In the genomic region with DNA sequence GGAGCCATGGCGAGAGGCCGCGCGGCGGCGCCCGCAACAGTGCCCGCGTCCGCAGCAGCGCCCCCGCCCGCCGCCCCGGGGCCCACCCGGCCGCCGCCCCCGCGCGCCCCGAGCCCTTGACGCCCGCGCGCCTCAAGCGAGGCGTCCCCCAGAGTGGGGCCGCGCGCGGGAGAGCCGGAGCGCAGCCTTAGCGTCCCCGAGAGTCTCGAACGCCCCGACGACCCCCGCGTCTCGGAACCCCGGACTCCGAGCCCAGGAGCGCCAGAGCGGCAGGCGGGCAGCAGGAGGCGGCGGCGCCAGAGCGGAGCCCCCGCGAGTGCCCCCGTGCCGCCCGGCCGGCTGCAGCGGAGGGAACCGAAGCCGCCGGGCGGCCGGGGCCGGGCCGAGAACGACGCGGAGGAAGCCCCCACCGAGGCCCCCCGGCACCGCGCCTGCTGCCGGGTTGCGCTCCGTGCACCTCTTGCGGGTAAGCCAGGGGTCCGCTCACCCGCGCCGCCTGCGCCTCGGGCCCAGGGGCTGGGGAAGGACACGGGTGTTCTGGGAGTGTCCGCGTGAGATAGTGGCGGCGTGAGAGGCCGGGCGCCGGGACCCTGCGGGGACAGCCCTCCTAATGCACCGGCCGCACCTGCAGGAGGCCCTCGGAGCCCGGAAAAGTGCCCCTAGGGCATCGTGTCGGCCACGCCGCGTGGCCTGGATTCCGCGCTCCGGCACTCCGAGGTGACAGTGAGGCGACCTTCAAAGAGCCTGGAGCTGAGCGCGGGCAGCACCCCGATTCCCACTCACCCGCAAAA, we compare ENCODE assay signal across 1 cellular context.
TF ChIP-seq lines count a peak whose summit lies in the region.

No MANE protein-coding gene starts in this region.

TF ChIP-seq in K562, 482 proteins besides CTCF, POLR2A, EP300 and RAD21 (continued from another document):
- TF ChIP-seq, protein P1, sequence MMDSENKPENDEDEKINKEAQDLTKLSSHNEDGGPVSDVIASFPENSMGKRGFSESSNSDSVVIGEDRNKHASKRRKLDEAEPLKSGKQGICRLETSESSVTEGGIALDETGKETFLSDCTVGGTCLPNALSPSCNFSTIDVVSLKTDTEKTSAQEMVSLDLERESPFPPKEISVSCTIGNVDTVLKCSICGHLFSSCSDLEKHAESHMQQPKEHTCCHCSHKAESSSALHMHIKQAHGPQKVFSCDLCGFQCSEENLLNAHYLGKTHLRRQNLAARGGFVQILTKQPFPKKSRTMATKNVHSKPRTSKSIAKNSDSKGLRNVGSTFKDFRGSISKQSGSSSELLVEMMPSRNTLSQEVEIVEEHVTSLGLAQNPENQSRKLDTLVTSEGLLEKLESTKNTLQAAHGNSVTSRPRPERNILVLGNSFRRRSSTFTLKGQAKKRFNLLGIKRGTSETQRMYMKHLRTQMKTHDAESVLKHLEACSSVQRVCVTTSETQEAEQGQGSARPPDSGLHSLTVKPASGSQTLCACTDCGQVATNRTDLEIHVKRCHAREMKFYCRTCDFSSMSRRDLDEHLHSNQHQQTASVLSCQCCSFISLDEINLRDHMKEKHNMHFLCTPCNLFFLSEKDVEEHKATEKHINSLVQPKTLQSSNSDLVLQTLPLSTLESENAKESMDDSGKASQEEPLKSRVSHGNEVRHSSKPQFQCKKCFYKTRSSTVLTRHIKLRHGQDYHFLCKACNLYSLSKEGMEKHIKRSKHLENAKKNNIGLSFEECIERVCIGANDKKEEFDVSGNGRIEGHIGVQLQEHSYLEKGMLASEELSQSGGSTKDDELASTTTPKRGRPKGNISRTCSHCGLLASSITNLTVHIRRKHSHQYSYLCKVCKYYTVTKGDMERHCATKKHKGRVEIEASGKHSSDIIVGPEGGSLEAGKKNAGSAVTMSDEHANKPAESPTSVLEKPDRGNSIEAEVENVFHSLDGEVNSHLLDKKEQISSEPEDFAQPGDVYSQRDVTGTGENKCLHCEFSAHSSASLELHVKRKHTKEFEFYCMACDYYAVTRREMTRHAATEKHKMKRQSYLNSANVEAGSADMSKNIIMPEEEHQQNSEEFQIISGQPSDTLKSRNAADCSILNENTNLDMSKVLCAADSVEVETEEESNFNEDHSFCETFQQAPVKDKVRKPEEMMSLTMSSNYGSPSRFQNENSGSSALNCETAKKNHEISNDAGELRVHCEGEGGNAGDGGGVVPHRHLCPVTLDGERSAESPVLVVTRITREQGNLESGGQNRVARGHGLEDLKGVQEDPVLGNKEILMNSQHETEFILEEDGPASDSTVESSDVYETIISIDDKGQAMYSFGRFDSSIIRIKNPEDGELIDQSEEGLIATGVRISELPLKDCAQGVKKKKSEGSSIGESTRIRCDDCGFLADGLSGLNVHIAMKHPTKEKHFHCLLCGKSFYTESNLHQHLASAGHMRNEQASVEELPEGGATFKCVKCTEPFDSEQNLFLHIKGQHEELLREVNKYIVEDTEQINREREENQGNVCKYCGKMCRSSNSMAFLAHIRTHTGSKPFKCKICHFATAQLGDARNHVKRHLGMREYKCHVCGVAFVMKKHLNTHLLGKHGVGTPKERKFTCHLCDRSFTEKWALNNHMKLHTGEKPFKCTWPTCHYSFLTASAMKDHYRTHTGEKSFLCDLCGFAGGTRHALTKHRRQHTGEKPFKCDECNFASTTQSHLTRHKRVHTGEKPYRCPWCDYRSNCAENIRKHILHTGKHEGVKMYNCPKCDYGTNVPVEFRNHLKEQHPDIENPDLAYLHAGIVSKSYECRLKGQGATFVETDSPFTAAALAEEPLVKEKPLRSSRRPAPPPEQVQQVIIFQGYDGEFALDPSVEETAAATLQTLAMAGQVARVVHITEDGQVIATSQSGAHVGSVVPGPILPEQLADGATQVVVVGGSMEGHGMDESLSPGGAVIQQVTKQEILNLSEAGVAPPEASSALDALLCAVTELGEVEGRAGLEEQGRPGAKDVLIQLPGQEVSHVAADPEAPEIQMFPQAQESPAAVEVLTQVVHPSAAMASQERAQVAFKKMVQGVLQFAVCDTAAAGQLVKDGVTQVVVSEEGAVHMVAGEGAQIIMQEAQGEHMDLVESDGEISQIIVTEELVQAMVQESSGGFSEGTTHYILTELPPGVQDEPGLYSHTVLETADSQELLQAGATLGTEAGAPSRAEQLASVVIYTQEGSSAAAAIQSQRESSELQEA (IDR thresholded peaks at IDR 0.05; ENCODE audit: low read depth), result no peak
- 0 out of 2 replicates have a peak, but pooled peaks have one; percentile 65 for TF ChIP-seq ZNF830 (CRISPR knock-in tag; IDR thresholded peaks at IDR 0.05)
- peak; percentile 80 for TF ChIP-seq ESRRA (IDR thresholded peaks at IDR 0.05; ENCODE audit: borderline replicate concordance, low read depth)
- TF ChIP-seq CTBP1 (IDR thresholded peaks at IDR 0.05; ENCODE audit: borderline replicate concordance), result peak; percentile 49; the same call in 1 of the 2 replicates
- TF ChIP-seq ZNF76 (CRISPR knock-in tag; IDR thresholded peaks at IDR 0.05; ENCODE audit: borderline replicate concordance), result 0 out of 2 replicates have a peak, but pooled peaks have one; percentile 42
- TF ChIP-seq HEY1 (CRISPR knock-in tag; IDR thresholded peaks at IDR 0.05; ENCODE audit: borderline replicate concordance), result no peak
- TF ChIP-seq, protein P2, sequence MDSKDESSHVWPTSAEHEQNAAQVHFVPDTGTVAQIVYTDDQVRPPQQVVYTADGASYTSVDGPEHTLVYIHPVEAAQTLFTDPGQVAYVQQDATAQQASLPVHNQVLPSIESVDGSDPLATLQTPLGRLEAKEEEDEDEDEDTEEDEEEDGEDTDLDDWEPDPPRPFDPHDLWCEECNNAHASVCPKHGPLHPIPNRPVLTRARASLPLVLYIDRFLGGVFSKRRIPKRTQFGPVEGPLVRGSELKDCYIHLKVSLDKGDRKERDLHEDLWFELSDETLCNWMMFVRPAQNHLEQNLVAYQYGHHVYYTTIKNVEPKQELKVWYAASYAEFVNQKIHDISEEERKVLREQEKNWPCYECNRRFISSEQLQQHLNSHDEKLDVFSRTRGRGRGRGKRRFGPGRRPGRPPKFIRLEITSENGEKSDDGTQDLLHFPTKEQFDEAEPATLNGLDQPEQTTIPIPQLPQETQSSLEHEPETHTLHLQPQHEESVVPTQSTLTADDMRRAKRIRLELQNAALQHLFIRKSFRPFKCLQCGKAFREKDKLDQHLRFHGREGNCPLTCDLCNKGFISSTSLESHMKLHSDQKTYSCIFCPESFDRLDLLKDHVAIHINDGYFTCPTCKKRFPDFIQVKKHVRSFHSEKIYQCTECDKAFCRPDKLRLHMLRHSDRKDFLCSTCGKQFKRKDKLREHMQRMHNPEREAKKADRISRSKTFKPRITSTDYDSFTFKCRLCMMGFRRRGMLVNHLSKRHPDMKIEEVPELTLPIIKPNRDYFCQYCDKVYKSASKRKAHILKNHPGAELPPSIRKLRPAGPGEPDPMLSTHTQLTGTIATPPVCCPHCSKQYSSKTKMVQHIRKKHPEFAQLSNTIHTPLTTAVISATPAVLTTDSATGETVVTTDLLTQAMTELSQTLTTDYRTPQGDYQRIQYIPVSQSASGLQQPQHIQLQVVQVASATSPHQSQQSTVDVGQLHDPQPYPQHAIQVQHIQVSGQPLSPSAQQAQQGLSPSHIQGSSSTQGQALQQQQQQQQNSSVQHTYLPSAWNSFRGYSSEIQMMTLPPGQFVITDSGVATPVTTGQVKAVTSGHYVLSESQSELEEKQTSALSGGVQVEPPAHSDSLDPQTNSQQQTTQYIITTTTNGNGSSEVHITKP (IDR thresholded peaks at IDR 0.05; ENCODE audit: partially characterized antibody), result no peak
- no peak for TF ChIP-seq NCOR1 (IDR thresholded peaks at IDR 0.05)
- TF ChIP-seq ZNF282 (CRISPR knock-in tag; IDR thresholded peaks at IDR 0.05), result no peak
- 0 out of 2 replicates have a peak, but pooled peaks have one; percentile 15 for TF ChIP-seq ATF1 (CRISPR knock-in tag; IDR thresholded peaks at IDR 0.05)
- peak; percentile 59 for TF ChIP-seq ATF1 (tag; IDR thresholded peaks at IDR 0.05)
- TF ChIP-seq MYC (IDR thresholded peaks at IDR 0.05; ENCODE audit: low read depth, low read length), result peak; percentile 84
- no peak for TF ChIP-seq MYC (CRISPR knock-in tag; IDR thresholded peaks at IDR 0.05; ENCODE audit: borderline replicate concordance, low read depth)
- peak; percentile 40; the same call in 1 of the 2 replicates for TF ChIP-seq JUND (IDR thresholded peaks at IDR 0.05; ENCODE audit: borderline replicate concordance, low read depth, low read length)
- TF ChIP-seq JUND (tag; IDR thresholded peaks at IDR 0.05; ENCODE audit: borderline replicate concordance, low read depth, low read length), result no peak
- TF ChIP-seq, protein P3, sequence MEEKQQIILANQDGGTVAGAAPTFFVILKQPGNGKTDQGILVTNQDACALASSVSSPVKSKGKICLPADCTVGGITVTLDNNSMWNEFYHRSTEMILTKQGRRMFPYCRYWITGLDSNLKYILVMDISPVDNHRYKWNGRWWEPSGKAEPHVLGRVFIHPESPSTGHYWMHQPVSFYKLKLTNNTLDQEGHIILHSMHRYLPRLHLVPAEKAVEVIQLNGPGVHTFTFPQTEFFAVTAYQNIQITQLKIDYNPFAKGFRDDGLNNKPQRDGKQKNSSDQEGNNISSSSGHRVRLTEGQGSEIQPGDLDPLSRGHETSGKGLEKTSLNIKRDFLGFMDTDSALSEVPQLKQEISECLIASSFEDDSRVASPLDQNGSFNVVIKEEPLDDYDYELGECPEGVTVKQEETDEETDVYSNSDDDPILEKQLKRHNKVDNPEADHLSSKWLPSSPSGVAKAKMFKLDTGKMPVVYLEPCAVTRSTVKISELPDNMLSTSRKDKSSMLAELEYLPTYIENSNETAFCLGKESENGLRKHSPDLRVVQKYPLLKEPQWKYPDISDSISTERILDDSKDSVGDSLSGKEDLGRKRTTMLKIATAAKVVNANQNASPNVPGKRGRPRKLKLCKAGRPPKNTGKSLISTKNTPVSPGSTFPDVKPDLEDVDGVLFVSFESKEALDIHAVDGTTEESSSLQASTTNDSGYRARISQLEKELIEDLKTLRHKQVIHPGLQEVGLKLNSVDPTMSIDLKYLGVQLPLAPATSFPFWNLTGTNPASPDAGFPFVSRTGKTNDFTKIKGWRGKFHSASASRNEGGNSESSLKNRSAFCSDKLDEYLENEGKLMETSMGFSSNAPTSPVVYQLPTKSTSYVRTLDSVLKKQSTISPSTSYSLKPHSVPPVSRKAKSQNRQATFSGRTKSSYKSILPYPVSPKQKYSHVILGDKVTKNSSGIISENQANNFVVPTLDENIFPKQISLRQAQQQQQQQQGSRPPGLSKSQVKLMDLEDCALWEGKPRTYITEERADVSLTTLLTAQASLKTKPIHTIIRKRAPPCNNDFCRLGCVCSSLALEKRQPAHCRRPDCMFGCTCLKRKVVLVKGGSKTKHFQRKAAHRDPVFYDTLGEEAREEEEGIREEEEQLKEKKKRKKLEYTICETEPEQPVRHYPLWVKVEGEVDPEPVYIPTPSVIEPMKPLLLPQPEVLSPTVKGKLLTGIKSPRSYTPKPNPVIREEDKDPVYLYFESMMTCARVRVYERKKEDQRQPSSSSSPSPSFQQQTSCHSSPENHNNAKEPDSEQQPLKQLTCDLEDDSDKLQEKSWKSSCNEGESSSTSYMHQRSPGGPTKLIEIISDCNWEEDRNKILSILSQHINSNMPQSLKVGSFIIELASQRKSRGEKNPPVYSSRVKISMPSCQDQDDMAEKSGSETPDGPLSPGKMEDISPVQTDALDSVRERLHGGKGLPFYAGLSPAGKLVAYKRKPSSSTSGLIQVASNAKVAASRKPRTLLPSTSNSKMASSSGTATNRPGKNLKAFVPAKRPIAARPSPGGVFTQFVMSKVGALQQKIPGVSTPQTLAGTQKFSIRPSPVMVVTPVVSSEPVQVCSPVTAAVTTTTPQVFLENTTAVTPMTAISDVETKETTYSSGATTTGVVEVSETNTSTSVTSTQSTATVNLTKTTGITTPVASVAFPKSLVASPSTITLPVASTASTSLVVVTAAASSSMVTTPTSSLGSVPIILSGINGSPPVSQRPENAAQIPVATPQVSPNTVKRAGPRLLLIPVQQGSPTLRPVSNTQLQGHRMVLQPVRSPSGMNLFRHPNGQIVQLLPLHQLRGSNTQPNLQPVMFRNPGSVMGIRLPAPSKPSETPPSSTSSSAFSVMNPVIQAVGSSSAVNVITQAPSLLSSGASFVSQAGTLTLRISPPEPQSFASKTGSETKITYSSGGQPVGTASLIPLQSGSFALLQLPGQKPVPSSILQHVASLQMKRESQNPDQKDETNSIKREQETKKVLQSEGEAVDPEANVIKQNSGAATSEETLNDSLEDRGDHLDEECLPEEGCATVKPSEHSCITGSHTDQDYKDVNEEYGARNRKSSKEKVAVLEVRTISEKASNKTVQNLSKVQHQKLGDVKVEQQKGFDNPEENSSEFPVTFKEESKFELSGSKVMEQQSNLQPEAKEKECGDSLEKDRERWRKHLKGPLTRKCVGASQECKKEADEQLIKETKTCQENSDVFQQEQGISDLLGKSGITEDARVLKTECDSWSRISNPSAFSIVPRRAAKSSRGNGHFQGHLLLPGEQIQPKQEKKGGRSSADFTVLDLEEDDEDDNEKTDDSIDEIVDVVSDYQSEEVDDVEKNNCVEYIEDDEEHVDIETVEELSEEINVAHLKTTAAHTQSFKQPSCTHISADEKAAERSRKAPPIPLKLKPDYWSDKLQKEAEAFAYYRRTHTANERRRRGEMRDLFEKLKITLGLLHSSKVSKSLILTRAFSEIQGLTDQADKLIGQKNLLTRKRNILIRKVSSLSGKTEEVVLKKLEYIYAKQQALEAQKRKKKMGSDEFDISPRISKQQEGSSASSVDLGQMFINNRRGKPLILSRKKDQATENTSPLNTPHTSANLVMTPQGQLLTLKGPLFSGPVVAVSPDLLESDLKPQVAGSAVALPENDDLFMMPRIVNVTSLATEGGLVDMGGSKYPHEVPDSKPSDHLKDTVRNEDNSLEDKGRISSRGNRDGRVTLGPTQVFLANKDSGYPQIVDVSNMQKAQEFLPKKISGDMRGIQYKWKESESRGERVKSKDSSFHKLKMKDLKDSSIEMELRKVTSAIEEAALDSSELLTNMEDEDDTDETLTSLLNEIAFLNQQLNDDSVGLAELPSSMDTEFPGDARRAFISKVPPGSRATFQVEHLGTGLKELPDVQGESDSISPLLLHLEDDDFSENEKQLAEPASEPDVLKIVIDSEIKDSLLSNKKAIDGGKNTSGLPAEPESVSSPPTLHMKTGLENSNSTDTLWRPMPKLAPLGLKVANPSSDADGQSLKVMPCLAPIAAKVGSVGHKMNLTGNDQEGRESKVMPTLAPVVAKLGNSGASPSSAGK (IDR thresholded peaks at IDR 0.05), result peak; percentile 93
- no peak for TF ChIP-seq E2F3 (CRISPR knock-in tag; IDR thresholded peaks at IDR 0.05)
- TF ChIP-seq, protein P4, sequence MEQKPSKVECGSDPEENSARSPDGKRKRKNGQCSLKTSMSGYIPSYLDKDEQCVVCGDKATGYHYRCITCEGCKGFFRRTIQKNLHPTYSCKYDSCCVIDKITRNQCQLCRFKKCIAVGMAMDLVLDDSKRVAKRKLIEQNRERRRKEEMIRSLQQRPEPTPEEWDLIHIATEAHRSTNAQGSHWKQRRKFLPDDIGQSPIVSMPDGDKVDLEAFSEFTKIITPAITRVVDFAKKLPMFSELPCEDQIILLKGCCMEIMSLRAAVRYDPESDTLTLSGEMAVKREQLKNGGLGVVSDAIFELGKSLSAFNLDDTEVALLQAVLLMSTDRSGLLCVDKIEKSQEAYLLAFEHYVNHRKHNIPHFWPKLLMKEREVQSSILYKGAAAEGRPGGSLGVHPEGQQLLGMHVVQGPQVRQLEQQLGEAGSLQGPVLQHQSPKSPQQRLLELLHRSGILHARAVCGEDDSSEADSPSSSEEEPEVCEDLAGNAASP (IDR thresholded peaks at IDR 0.05), result no peak
